Comparison of ENCODE assay signal across 13 cellular contexts in genomic region chr10:103636996-103637395, GRCh38.
DNase-seq lines count a peak whose midpoint lies in the region; ATAC-seq and TF ChIP-seq lines count a peak whose summit lies in the region.
"Had no signal": no experiment of that assay in that cellular context is flagged by ENCODE, and none has a peak within 500 bp of the region (broad histone marks: within the 10 kb centered on the region; RNA-seq: fewer than 3 reads in every experiment).

No MANE protein-coding gene starts in this region.

- 69% methylated on average over 10 of the region's 10 CpGs for WGBS in right cardiac atrium
- 63 to 77% (median 72%) methylated on average over 10 of the region's 10 CpGs for WGBS in psoas muscle, 3 donors

- DNase-seq in right cardiac atrium (peak in 2 of 3 donors; percentile 37 to 50), Right ventricle myocardium superior (no peak), fibroblast of gingiva (ENCODE audit: low read depth) (peak; percentile 40), psoas muscle (no peak), NK-92 (lab: John Stamatoyannopoulos, UW; ENCODE audit: unreplicated experiment) (no peak), GM19238 (ENCODE audit: insufficient read length, low spot score) (no peak), left lobe of liver (ENCODE audit: low spot score) (no peak), activated gamma-delta T cell (lab: John Stamatoyannopoulos, UW) (no peak)
- DNase-seq: activated CD4-positive, CD25-positive, alpha-beta regulatory T cell; DMS 273 treated with DMSO at 0.1 percent for 48 hours; NCI-H2081 treated with DMSO at 0.1 percent for 48 hours; NK-92 treated with Interleukin-12 subunit alpha and Interleukin-12 subunit beta, amount 100 ng/mL, for 24 hours; SK-N-SH had no signal

- intact Hi-C loops in right cardiac atrium (cut with DNase I) (no loop called here), Right ventricle myocardium superior (cut with DNase I) (no loop called here), psoas muscle (cut with DNase I) (no loop called here)

- H3K4me1 ChIP-seq in right cardiac atrium (ENCODE audit: control insufficient read depth, insufficient read depth, low read length) (peaks cover 24% of the 10 kb centered on the region), psoas muscle (peaks cover 66% of the 10 kb centered on the region)

- H3K27me3 ChIP-seq in right cardiac atrium (ENCODE audit: control insufficient read depth, insufficient read depth) (no peaks in the 10 kb centered on the region), psoas muscle (ENCODE audit: insufficient read depth in 3 of 3, low read length in 2 of 3) (no peaks in the 10 kb centered on the region)

- H3K4me3 ChIP-seq in right cardiac atrium (ENCODE audit: low read length) (no peak overlapping the region), psoas muscle (no peak overlapping the region)

- no peak for TF ChIP-seq CTCF in psoas muscle (IDR thresholded peaks at IDR 0.05)

- no peaks in the 10 kb centered on the region for H3K9me3 ChIP-seq in right cardiac atrium (ENCODE audit: control insufficient read depth, low read length)
- no peaks in the 10 kb centered on the region for H3K9me3 ChIP-seq in psoas muscle
- H3K9me3 ChIP-seq: SK-N-SH had no signal

- ATAC-seq in right cardiac atrium (no peak), Right ventricle myocardium superior (ENCODE audit: poor library complexity) (no peak), psoas muscle (no peak), left lobe of liver (no peak)

- H3K36me3 ChIP-seq in psoas muscle (ENCODE audit: insufficient read depth in 1 of 2, low read depth in 1 of 2) = peaks cover 0 to 4% of the 10 kb centered on the region in 2 donors

- no peak overlapping the region for H3K27ac ChIP-seq in right cardiac atrium (ENCODE audit: low read length)
- peak overlapping the region; percentile 62 for H3K27ac ChIP-seq in psoas muscle

Comparison
In these comparisons a context has a peak if more than half of its experiments do, and no peak if none do; other contexts are left out.
1. DNase-seq: peak in right cardiac atrium (2 of 3) and fibroblast of gingiva (single experiment); none in Right ventricle myocardium superior (single experiment), psoas muscle (0 of 2), NK-92 (single experiment), GM19238 (single experiment), left lobe of liver (single experiment) and activated gamma-delta T cell (single experiment).